Comparison of ENCODE assay signal across 34 cellular contexts in genomic region chr5:73969195-73970059, GRCh38.
DNase-seq lines count a peak whose midpoint lies in the region; ATAC-seq and TF ChIP-seq lines count a peak whose summit lies in the region.
"Had no signal": no experiment of that assay in that cellular context is flagged by ENCODE, and none has a peak within 500 bp of the region (broad histone marks: within the 10 kb centered on the region; RNA-seq: fewer than 3 reads in every experiment).

No MANE protein-coding gene starts in this region.

- H3K4me2 ChIP-seq in mammary epithelial cell (ENCODE audit: insufficient read depth, low read depth, low read length): peak overlapping the region; percentile 72
- no peak overlapping the region for H3K4me2 ChIP-seq in neuronal stem cell (ENCODE audit: insufficient read depth, low read length, poor library complexity, severe bottlenecking)
- H3K4me2 ChIP-seq: BLaER1, PC-9 had no signal

- peak; percentile 76 for DNase-seq in NCI-H146 (lab: John Stamatoyannopoulos, UW)
- no peak for DNase-seq in mammary epithelial cell
- DNase-seq in neuronal stem cell (ENCODE audit: low spot score): no peak
- DNase-seq in NOMO-1 (lab: John Stamatoyannopoulos, UW; ENCODE audit: unreplicated experiment in 2 of 2): no peak
- DNase-seq: activated CD4-positive, alpha-beta T cell treated with anti-CD3 and anti-CD28 coated beads, Interleukin-2, amount 50 U/mL, for 48 hours; activated CD8-positive, alpha-beta memory T cell treated with anti-CD3 and anti-CD28 coated beads, Interleukin-2, amount 50 U/mL, for 4 hours; activated naive CD4-positive, alpha-beta T cell treated with anti-CD3 and anti-CD28 coated beads, Interleukin-2, amount 10 ng/mL, durations not matched to agents 7 days and 5 days; amniotic stem cell; colonic mucosa; DMS79 treated with DMSO at 0.1 percent for 48 hours; effector CD8-positive, alpha-beta T cell; GF-D8; H9; heart left ventricle; KG1; lower lobe of right lung; NCI-H1417 treated with DMSO at 0.1 percent for 48 hours; NCI-H2171; NCI-H510A; PC-9; psoas muscle; stimulated activated CD8-positive, alpha-beta memory T cell treated with anti-CD3 and anti-CD28 coated beads, Interleukin-4, amount 100 ng/mL, for 48 hours; stimulated activated naive CD8-positive, alpha-beta T cell treated with anti-CD3 and anti-CD28 coated beads, Interleukin-15, amount 100 ng/mL, for 72 hours; SW 1271; T1000 had no signal

- H3K79me2 ChIP-seq in ACC112 (ENCODE audit: control insufficient read depth, insufficient read depth, low read length, unreplicated experiment) (no peaks in the 10 kb centered on the region), mammary epithelial cell (ENCODE audit: insufficient read depth, low read length) (no peaks in the 10 kb centered on the region)

- no TSS peak for BruUV-seq in mammary epithelial cell (replicated peaks; lab: Mats Ljungman, UMichigan)

- WGBS in mammary epithelial cell (ENCODE audit: low coverage, missing lambda C conversion rate): 27% methylated on average over 6 of the region's 6 CpGs
- no CpG with 5 or more reads among the region's 6 CpGs for WGBS in neuronal stem cell (ENCODE audit: extremely low coverage in 2 of 2, insufficient read length in 2 of 2, insufficient replicate concordance in 1 of 2), 2 donors

- H2BK120ac ChIP-seq in neuronal stem cell (ENCODE audit: low read depth, low read length): no peak overlapping the region

- ATAC-seq in HG03039 (IDR thresholded peaks at IDR 0.05; ENCODE audit: unreplicated experiment) (no peak), HG03175 (IDR thresholded peaks at IDR 0.05; ENCODE audit: unreplicated experiment) (no peak), HG02884 (IDR thresholded peaks at IDR 0.05; ENCODE audit: unreplicated experiment) (no peak)
- ATAC-seq: activated CD4-positive, CD25-positive, alpha-beta regulatory T cell treated with anti-CD3 and anti-CD28 coated beads, Interleukin-2, amount 50 U/mL, for 24 hours; heart left ventricle; lower lobe of right lung; psoas muscle; Right ventricle myocardium inferior; stimulated activated naive CD8-positive, alpha-beta T cell treated with anti-CD3 and anti-CD28 coated beads, Interleukin-15, amount 100 ng/mL, for 72 hours had no signal

- H3K79me1 ChIP-seq in neuronal stem cell (ENCODE audit: low read depth, low read length): no peaks in the 10 kb centered on the region

- H3K4me1 ChIP-seq in ACC112 (ENCODE audit: control insufficient read depth, insufficient read depth, low read length, unreplicated experiment) (peaks cover 6% of the 10 kb centered on the region), mammary epithelial cell (ENCODE audit: insufficient read depth, low read length) (peaks cover 36% of the 10 kb centered on the region), neuronal stem cell (ENCODE audit: control insufficient read depth in 2 of 2, insufficient read depth in 1 of 2, low read depth in 1 of 2, low read length in 2 of 2) (peaks cover 0 to 6% of the 10 kb centered on the region in 2 donors)
- H3K4me1 ChIP-seq: BLaER1, colonic mucosa, lower lobe of right lung, psoas muscle had no signal

- no peaks in the 10 kb centered on the region for H3K9me3 ChIP-seq in mammary epithelial cell (replicated peaks; ENCODE audit: insufficient read depth, low read length)
- no peaks in the 10 kb centered on the region for H3K9me3 ChIP-seq in neuronal stem cell (replicated peaks in 1 of 2; ENCODE audit: control insufficient read depth in 2 of 2, insufficient read depth in 1 of 2, low read depth in 1 of 2, low read length in 2 of 2)
- H3K9me3 ChIP-seq: colonic mucosa, lower lobe of right lung, neutrophil, psoas muscle had no signal

- H2AK5ac ChIP-seq in neuronal stem cell (ENCODE audit: low read depth, low read length): no peak overlapping the region

- in situ Hi-C loops in mammary epithelial cell (cut with MboI; ENCODE audit: low sequenced_read_pairs in 2 of 2): no loop called here

- H2BK15ac ChIP-seq in neuronal stem cell (ENCODE audit: low read length): no peak overlapping the region

- 0 out of 2 replicates have a peak, but pooled peaks cover 9% of the 10 kb centered on the region for H3K27me3 ChIP-seq in ACC112 (ENCODE audit: insufficient read depth, low read length)
- H3K27me3 ChIP-seq in mammary epithelial cell (ENCODE audit: insufficient read depth, low read length): no peaks in the 10 kb centered on the region
- H3K27me3 ChIP-seq in neuronal stem cell (ENCODE audit: control insufficient read depth in 3 of 3, insufficient read depth in 3 of 3, low read depth in 1 of 3, low read length in 3 of 3): peaks cover 0 to 5% (median 0%) of the 10 kb centered on the region in 3 experiments
- H3K27me3 ChIP-seq: BLaER1, colonic mucosa, heart left ventricle had no signal

- H3K18ac ChIP-seq in neuronal stem cell (ENCODE audit: low read length): peak overlapping the region; percentile 78

- H3K4ac ChIP-seq in neuronal stem cell (ENCODE audit: low read length): no peak overlapping the region

- H3K9ac ChIP-seq in mammary epithelial cell (ENCODE audit: insufficient read depth, low read length) (no peak overlapping the region), neuronal stem cell (ENCODE audit: low read depth, low read length, poor library complexity) (no peak overlapping the region)
- H3K9ac ChIP-seq: BLaER1 had no signal

- no peaks in the 10 kb centered on the region for H4K20me1 ChIP-seq in mammary epithelial cell (ENCODE audit: insufficient read depth, low read length)
- H4K20me1 ChIP-seq: BLaER1 had no signal

- H2AFZ ChIP-seq in ACC112 (ENCODE audit: low read length, unreplicated experiment): peak overlapping the region; percentile 42
- H2AFZ ChIP-seq in mammary epithelial cell (ENCODE audit: low read depth, low read length): peak overlapping the region; percentile 63
- no peak overlapping the region for H2AFZ ChIP-seq in neuronal stem cell (ENCODE audit: low read length)
- H2AFZ ChIP-seq: PC-9 had no signal

- H3K36me3 ChIP-seq in ACC112 (ENCODE audit: insufficient read depth, low read length) (no peaks in the 10 kb centered on the region), mammary epithelial cell (ENCODE audit: insufficient read depth, low read length) (no peaks in the 10 kb centered on the region), neuronal stem cell (replicated peaks in 1 of 2; ENCODE audit: control insufficient read depth in 2 of 2, insufficient read depth in 2 of 2, low read length in 2 of 2) (peaks cover 0 to 2% of the 10 kb centered on the region in 2 donors)
- H3K36me3 ChIP-seq: BLaER1, colonic mucosa, heart left ventricle, lower lobe of right lung, neutrophil had no signal

- H2BK12ac ChIP-seq in neuronal stem cell (ENCODE audit: low read length): no peak overlapping the region

- dilution Hi-C loops in mammary epithelial cell (cut with HindIII; ENCODE audit: low sequenced_read_pairs): no loop called here

- H4K91ac ChIP-seq in neuronal stem cell (ENCODE audit: low read depth, low read length, poor library complexity): no peak overlapping the region

- no peak overlapping the region for H4K8ac ChIP-seq in neuronal stem cell (ENCODE audit: low read depth, low read length)

- no peak overlapping the region for H2BK5ac ChIP-seq in neuronal stem cell (ENCODE audit: low read length)

- no peak overlapping the region for H3K27ac ChIP-seq in ACC112 (ENCODE audit: low read depth, low read length)
- no peak overlapping the region for H3K27ac ChIP-seq in mammary epithelial cell (ENCODE audit: insufficient read depth, low read depth, low read length)
- H3K27ac ChIP-seq in neuronal stem cell (replicated peaks; ENCODE audit: low read length): no peak overlapping the region
- H3K27ac ChIP-seq: BLaER1, colonic mucosa, heart left ventricle, lower lobe of right lung, neutrophil, PC-9, psoas muscle had no signal

- H3K14ac ChIP-seq in neuronal stem cell (ENCODE audit: low read length): no peak overlapping the region

- intact Hi-C loops in mammary epithelial cell (cut with micrococcal nuclease): no loop called here

- CTCF ChIA-PET in mammary epithelial cell (lab: Charles Lee; ENCODE audit: low non-redundant PET): no interaction called here

- no peak for TF ChIP-seq CTCF in mammary epithelial cell (conservative IDR thresholded peaks at IDR 0.05 in 1 of 2, IDR thresholded peaks at IDR 0.05 in 1 of 2; ENCODE audit: extremely low read depth in 1 of 2, insufficient read depth in 1 of 2, low read depth in 1 of 2, low read length in 2 of 2)

- H3K4me3 ChIP-seq in ACC112 (ENCODE audit: low read depth, low read length): no peak overlapping the region
- H3K4me3 ChIP-seq in mammary epithelial cell (replicated peaks in 1 of 3; ENCODE audit: insufficient read depth in 1 of 3, low read depth in 2 of 3, low read length in 3 of 3): no peak overlapping the region
- no peak overlapping the region for H3K4me3 ChIP-seq in neuronal stem cell (ENCODE audit: low read length in 2 of 2)
- H3K4me3 ChIP-seq: BLaER1, colonic mucosa, heart left ventricle, lower lobe of right lung, PC-9, psoas muscle, skin epidermis had no signal

- H3K23ac ChIP-seq in neuronal stem cell (ENCODE audit: low read depth, low read length, poor library complexity): no peak overlapping the region
